ENCODE assay signal across 19 cellular contexts in genomic region chr13:59047546-59047945, GRCh38.
"Had no signal": no experiment of that assay in that cellular context is flagged by ENCODE, and none has a peak within 500 bp of the region (broad histone marks: within the 10 kb centered on the region; RNA-seq: fewer than 3 reads in every experiment).

No MANE protein-coding gene starts in this region.

- H3K9me3 ChIP-seq: heart left ventricle, left ventricle myocardium inferior, right atrium auricular region, sigmoid colon, stomach, thoracic aorta had no signal

- FAIRE-seq: colon, islet of Langerhans, urothelium cell line had no signal

- DNase-seq: effector memory CD8-positive, alpha-beta T cell; foreskin melanocyte; heart left ventricle; hippocampal formation; left cardiac atrium; left ventricle myocardium inferior; naive thymus-derived CD4-positive, alpha-beta T cell; posterior cingulate gyrus; sigmoid colon; stimulated activated naive CD4-positive, alpha-beta T cell; stomach; substantia nigra had no signal

- H3K27ac ChIP-seq: heart left ventricle, left ventricle myocardium inferior, right atrium auricular region, sigmoid colon, skin epidermis, stomach, thoracic aorta had no signal

- H3K4me3 ChIP-seq: heart left ventricle, left ventricle myocardium inferior, lung, right atrium auricular region, sigmoid colon, skin epidermis, stomach, thoracic aorta had no signal

- H3K36me3 ChIP-seq: heart left ventricle, left ventricle myocardium inferior, right atrium auricular region, sigmoid colon, stomach, thoracic aorta had no signal

- H3K27me3 ChIP-seq: heart left ventricle, right atrium auricular region, sigmoid colon, stomach had no signal

- H3K4me1 ChIP-seq: heart left ventricle, left ventricle myocardium inferior, right atrium auricular region, sigmoid colon, stomach had no signal

- ATAC-seq: effector memory CD8-positive, alpha-beta T cell; heart left ventricle; left cardiac atrium; naive thymus-derived CD4-positive, alpha-beta T cell had no signal
